Comparison of ENCODE assay signal across 1 cellular context in the genomic region with DNA sequence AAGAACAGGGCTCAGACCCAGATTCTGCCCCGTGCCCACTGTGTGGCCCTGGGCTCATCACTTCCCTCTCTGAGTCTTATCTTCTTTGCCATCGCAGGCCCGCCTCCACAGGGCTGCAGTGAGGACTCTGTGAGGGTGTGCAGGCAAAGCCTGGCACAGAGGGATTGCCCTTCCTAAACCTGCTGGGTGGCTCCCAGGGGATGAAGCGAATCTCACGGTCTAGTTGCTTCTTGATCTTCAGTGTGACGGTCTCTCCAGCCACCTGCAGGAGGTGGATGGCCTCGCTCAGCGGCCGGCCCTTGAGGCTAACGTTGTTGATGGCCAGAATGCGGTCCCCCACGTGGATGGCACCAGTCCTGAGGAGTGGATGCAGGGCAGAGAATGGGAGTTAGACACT.
TF ChIP-seq lines count a peak whose summit lies in the region.

No MANE protein-coding gene starts in this region.

TF ChIP-seq in K562, 482 proteins besides CTCF, POLR2A, EP300 and RAD21 (continued from another document):
- no peak for TF ChIP-seq TRIM25 (IDR thresholded peaks at IDR 0.05; ENCODE audit: borderline replicate concordance)
- no peak for TF ChIP-seq NCOA2 (IDR thresholded peaks at IDR 0.05; ENCODE audit: partially characterized antibody in 2 of 2)
- no peak for TF ChIP-seq ATF6 (CRISPR knock-in tag; IDR thresholded peaks at IDR 0.05)
- no peak for TF ChIP-seq GABPB1 (CRISPR knock-in tag; IDR thresholded peaks at IDR 0.05)
- no peak for TF ChIP-seq NRF1 (conservative IDR thresholded peaks at IDR 0.05 in 1 of 2, IDR thresholded peaks at IDR 0.05 in 1 of 2)
- no peak for TF ChIP-seq SNRNP70 (optimal IDR thresholded peaks at IDR 0.05; ENCODE audit: low read depth, low read length)
- TF ChIP-seq GATA2 (CRISPR knock-in tag; IDR thresholded peaks at IDR 0.05) = no peak
